Comparison of ENCODE assay signal across 9 cellular contexts in genomic region chr5:98309785-98310566, GRCh38.
DNase-seq lines count a peak whose midpoint lies in the region; ATAC-seq and TF ChIP-seq lines count a peak whose summit lies in the region.
"Had no signal": no experiment of that assay in that cellular context is flagged by ENCODE, and none has a peak within 500 bp of the region (broad histone marks: within the 10 kb centered on the region; RNA-seq: fewer than 3 reads in every experiment).

No MANE protein-coding gene starts in this region.

- H3K79me2 ChIP-seq in parathyroid adenoma = no peaks in the 10 kb centered on the region

- no peaks in the 10 kb centered on the region for H3K9me3 ChIP-seq in parathyroid adenoma (ENCODE audit: control insufficient read depth, low read length)

- no peak overlapping the region for H3K9ac ChIP-seq in parathyroid adenoma

- TF ChIP-seq CTCF in epithelial cell of esophagus (IDR thresholded peaks at IDR 0.05; ENCODE audit: insufficient read depth, low read depth, low read length, missing control alignments) (no peak), parathyroid adenoma (IDR thresholded peaks at IDR 0.05) (no peak)

- no peak overlapping the region for H3K4me2 ChIP-seq in parathyroid adenoma (ENCODE audit: low read length)

- DNase-seq in CD1c-positive myeloid dendritic cell (ENCODE audit: extremely low spot score) (peak; percentile 8), RKO (ENCODE audit: low spot score) (peak; percentile 100), epithelial cell of esophagus (ENCODE audit: low read depth) (peak; percentile 95), NCI-H524 treated with DMSO at 0.1 percent for 48 hours (lab: John Stamatoyannopoulos, UW) (no peak), retina (no peak)

- ATAC-seq in GM19025 (IDR thresholded peaks at IDR 0.05; ENCODE audit: low read depth, unreplicated experiment) (peak; percentile 78), HG03066 (IDR thresholded peaks at IDR 0.05; ENCODE audit: low read depth, unreplicated experiment) (peak; percentile 72)

- H3K36me3 ChIP-seq in parathyroid adenoma (ENCODE audit: control insufficient read depth, insufficient read depth, low read length) = no peaks in the 10 kb centered on the region

- H3K27ac ChIP-seq in parathyroid adenoma = no peak overlapping the region
- H3K27ac ChIP-seq: SK-N-MC had no signal

- H3K4me3 ChIP-seq in epithelial cell of esophagus (ENCODE audit: low read length) = peak overlapping the region; percentile 33
- no peak overlapping the region for H3K4me3 ChIP-seq in parathyroid adenoma (ENCODE audit: low read depth, low read length)
- H3K4me3 ChIP-seq: SK-N-MC had no signal

- no peaks in the 10 kb centered on the region for H3K4me1 ChIP-seq in parathyroid adenoma

- no peaks in the 10 kb centered on the region for H3K27me3 ChIP-seq in parathyroid adenoma (ENCODE audit: control insufficient read depth, insufficient read depth, low read length)

- H2AFZ ChIP-seq in parathyroid adenoma = peak overlapping the region; percentile 43

Comparison
In these comparisons a context has a peak if more than half of its experiments do, and no peak if none do; other contexts are left out.
1. DNase-seq: peak in CD1c-positive myeloid dendritic cell (single experiment), RKO (single experiment) and epithelial cell of esophagus (single experiment); none in NCI-H524 treated with DMSO at 0.1 percent for 48 hours (single experiment) and retina (single experiment).